18 cellular contexts compared by ENCODE assay signal in the genomic region with DNA sequence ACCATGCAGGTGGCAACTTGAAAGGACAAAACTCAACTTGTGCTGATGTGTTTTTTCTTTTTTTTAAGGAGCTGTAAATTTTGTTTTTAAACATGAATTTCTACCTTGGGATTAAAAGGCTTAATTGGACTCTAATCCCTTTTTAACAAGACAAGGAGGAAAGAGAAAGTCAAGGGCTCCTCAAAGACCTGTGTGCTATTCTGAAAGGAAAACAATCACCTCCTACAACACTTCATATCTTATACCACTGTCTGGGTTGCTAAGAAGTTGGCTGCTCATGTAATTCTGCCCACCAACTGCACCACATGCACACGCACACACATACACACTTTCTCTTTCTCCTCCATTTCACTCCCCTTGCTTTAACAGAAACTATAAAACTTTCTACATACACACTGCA.
DNase-seq lines count a peak whose midpoint lies in the region; ATAC-seq and TF ChIP-seq lines count a peak whose summit lies in the region.
"Had no signal": no experiment of that assay in that cellular context is flagged by ENCODE, and none has a peak within 500 bp of the region (broad histone marks: within the 10 kb centered on the region; RNA-seq: fewer than 3 reads in every experiment).

No MANE protein-coding gene starts in this region.

- no peaks in the 10 kb centered on the region for H3K4me1 Mint-ChIP-seq in CD4-positive, alpha-beta T cell (ENCODE audit: low read depth)
- H3K4me1 Mint-ChIP-seq: B cell; CD4-positive, CD25-positive, alpha-beta regulatory T cell; CD8-positive, alpha-beta memory T cell had no signal

- H3F3A ChIP-seq in SK-N-SH (replicated peaks; ENCODE audit: insufficient read depth): no peaks in the 10 kb centered on the region

- TF ChIP-seq CTCF in retinal pigment epithelial cell (conservative IDR thresholded peaks at IDR 0.05; ENCODE audit: low read depth, low read length) (no peak), SK-N-SH (IDR thresholded peaks at IDR 0.05) (no peak)
- no peak for TF ChIP-seq CTCF in CD4-positive, alpha-beta T cell (IDR thresholded peaks at IDR 0.05)

- H3K27me3 ChIP-seq in HAP-1 (ENCODE audit: low read depth) (peaks cover 3% of the 10 kb centered on the region; the same call in 1 of the 2 replicates), SK-N-SH (ENCODE audit: insufficient read depth) (no peaks in the 10 kb centered on the region)
- H3K27me3 ChIP-seq in CD4-positive, alpha-beta T cell (ENCODE audit: control insufficient read depth, insufficient read depth, low read length): no peaks in the 10 kb centered on the region
- H3K27me3 ChIP-seq: BLaER1 had no signal

- no peak for TF ChIP-seq EP300 in SK-N-SH (IDR thresholded peaks at IDR 0.05; ENCODE audit: borderline replicate concordance in 1 of 2, low read depth in 1 of 2, low read length in 1 of 2)

- no peaks in the 10 kb centered on the region for H4K20me1 ChIP-seq in SK-N-SH (ENCODE audit: insufficient read depth)
- H4K20me1 ChIP-seq: BLaER1 had no signal

- DNase-seq in HAP-1 (ENCODE audit: low spot score in 2 of 2) (peak; percentile 40 to 80), NCI-H524 treated with DMSO at 0.1 percent for 48 hours (lab: John Stamatoyannopoulos, UW) (peak; percentile 79), OCI-M1 (lab: John Stamatoyannopoulos, UW) (peak; percentile 31), retinal pigment epithelial cell (ENCODE audit: low read depth) (peak; percentile 63), GOT3 (lab: John Stamatoyannopoulos, UW) (no peak), SK-N-SH (no peak)
- no peak for DNase-seq in CD4-positive, alpha-beta T cell
- DNase-seq: CD4-positive, CD25-positive, alpha-beta regulatory T cell; CD8-positive, alpha-beta memory T cell; DMS 273 treated with DMSO at 0.1 percent for 48 hours; DMS79; EL; GDM1; H7 had no signal

- in situ Hi-C loops in HAP-1 (cut with MboI; ENCODE audit: low sequenced_read_pairs): no loop called here

- H3K4me1 ChIP-seq in HAP-1 (peaks cover 10% of the 10 kb centered on the region), SK-N-SH (ENCODE audit: control insufficient read depth in 1 of 2, insufficient read depth in 2 of 2, low read depth in 1 of 2, low read length in 1 of 2) (no peaks in the 10 kb centered on the region; a peak in 1 of 4 replicates)

- no peaks in the 10 kb centered on the region for H3K36me3 ChIP-seq in HAP-1 (replicated peaks)
- no peaks in the 10 kb centered on the region for H3K36me3 ChIP-seq in SK-N-SH (replicated peaks in 1 of 2; ENCODE audit: control insufficient read depth in 1 of 2, insufficient read depth in 2 of 2, low read length in 1 of 2)
- H3K36me3 ChIP-seq: BLaER1 had no signal

- peaks cover 2% of the 10 kb centered on the region for H3K9me3 Mint-ChIP-seq in CD4-positive, alpha-beta T cell

- H2AFZ ChIP-seq in SK-N-SH (ENCODE audit: low read depth): no peak overlapping the region

- H3K9ac ChIP-seq in SK-N-SH: no peak overlapping the region
- H3K9ac ChIP-seq: BLaER1 had no signal

- H3K9me3 ChIP-seq in HAP-1: no peaks in the 10 kb centered on the region
- H3K9me3 ChIP-seq in CD4-positive, alpha-beta T cell (ENCODE audit: control insufficient read depth, low read length): no peaks in the 10 kb centered on the region
- H3K9me3 ChIP-seq in SK-N-SH: no peaks in the 10 kb centered on the region; the same call in 1 of the 2 replicates
- H3K9me3 ChIP-seq: BLaER1 had no signal

- no peak for ATAC-seq in CD4-positive, alpha-beta T cell (ENCODE audit: poor library complexity)
- ATAC-seq: HCT116 had no signal

- H3K4me3 Mint-ChIP-seq in CD4-positive, alpha-beta T cell: no peak overlapping the region
- H3K4me3 Mint-ChIP-seq: B cell; CD4-positive, CD25-positive, alpha-beta regulatory T cell; CD8-positive, alpha-beta memory T cell had no signal

- POLR2A ChIA-PET in CD4-positive, alpha-beta T cell (lab: Charles Lee): no interaction called here
- POLR2A ChIA-PET in SK-N-SH (lab: Yijun Ruan, JAX): no interaction called here

- no peak overlapping the region for H3K4me2 ChIP-seq in SK-N-SH
- H3K4me2 ChIP-seq: BLaER1 had no signal

- intact Hi-C loops in CD4-positive, alpha-beta T cell (cut with DNase I, micrococcal nuclease): no loop called here

- no peaks in the 10 kb centered on the region for H3K79me2 ChIP-seq in SK-N-SH (ENCODE audit: insufficient read depth)

- H3K27ac Mint-ChIP-seq in CD4-positive, alpha-beta T cell: no peak overlapping the region
- H3K27ac Mint-ChIP-seq: B cell; CD4-positive, CD25-positive, alpha-beta regulatory T cell; CD8-positive, alpha-beta memory T cell had no signal

- no peak overlapping the region for H3K27ac ChIP-seq in CD4-positive, alpha-beta T cell (ENCODE audit: low read depth, low read length)
- H3K27ac ChIP-seq in SK-N-SH (ENCODE audit: low read depth in 2 of 2, low read length in 1 of 2): no peak overlapping the region
- H3K27ac ChIP-seq: BLaER1, C4-2B had no signal

- CTCF ChIA-PET in CD4-positive, alpha-beta T cell (lab: Charles Lee): no interaction called here
- CTCF ChIA-PET in SK-N-SH (lab: Yijun Ruan, JAX): no interaction called here

- H3K4me3 ChIP-seq in HAP-1 (no peak overlapping the region), retinal pigment epithelial cell (ENCODE audit: low read length) (no peak overlapping the region), SK-N-SH (ENCODE audit: low read depth in 2 of 2, low read length in 1 of 2) (no peak overlapping the region)
- H3K4me3 ChIP-seq: BLaER1 had no signal

- no peak for TF ChIP-seq RAD21 in SK-N-SH (IDR thresholded peaks at IDR 0.05; ENCODE audit: low read length)

- H3K9me2 ChIP-seq in SK-N-SH: no peaks in the 10 kb centered on the region

- H3K36me3 Mint-ChIP-seq in CD4-positive, alpha-beta T cell (ENCODE audit: low read depth): no peaks in the 10 kb centered on the region
- H3K36me3 Mint-ChIP-seq: CD4-positive, CD25-positive, alpha-beta regulatory T cell; CD8-positive, alpha-beta memory T cell had no signal

- peaks cover 1% of the 10 kb centered on the region for H3K27me3 Mint-ChIP-seq in CD4-positive, alpha-beta T cell
- H3K27me3 Mint-ChIP-seq: B cell; CD4-positive, CD25-positive, alpha-beta regulatory T cell had no signal

- 89% methylated on average over 1 of the region's 1 CpG for WGBS in SK-N-SH (ENCODE audit: low lambda C conversion rate)

TF ChIP-seq in SK-N-SH, 30 proteins besides CTCF, POLR2A, EP300 and RAD21 (continues in another document):
- TF ChIP-seq, protein P1, sequence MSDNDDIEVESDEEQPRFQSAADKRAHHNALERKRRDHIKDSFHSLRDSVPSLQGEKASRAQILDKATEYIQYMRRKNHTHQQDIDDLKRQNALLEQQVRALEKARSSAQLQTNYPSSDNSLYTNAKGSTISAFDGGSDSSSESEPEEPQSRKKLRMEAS (IDR thresholded peaks at IDR 0.05; ENCODE audit: low read depth): no peak
- TF ChIP-seq NRF1 (IDR thresholded peaks at IDR 0.05; ENCODE audit: low read depth, low read length) (no peak), JUND (IDR thresholded peaks at IDR 0.05) (no peak), GABPA (IDR thresholded peaks at IDR 0.05; ENCODE audit: low read depth) (no peak), EZH2phosphoT487 (IDR thresholded peaks at IDR 0.05; ENCODE audit: borderline replicate concordance, low read depth) (no peak), RXRA (IDR thresholded peaks at IDR 0.05; ENCODE audit: borderline replicate concordance, low read depth) (no peak), SMC3 (IDR thresholded peaks at IDR 0.05; ENCODE audit: low read depth, low read length) (no peak), CHD2 (IDR thresholded peaks at IDR 0.05; ENCODE audit: low read length, partially characterized antibody) (no peak), FOXM1 (IDR thresholded peaks at IDR 0.05; ENCODE audit: low read depth) (no peak), TAF1 (IDR thresholded peaks at IDR 0.05; ENCODE audit: borderline replicate concordance, low read depth, low read length) (no peak), SIN3A (IDR thresholded peaks at IDR 0.05; ENCODE audit: borderline replicate concordance, low read depth, low read length) (no peak), RCOR1 (IDR thresholded peaks at IDR 0.05; ENCODE audit: low read length) (no peak)
- TF ChIP-seq, protein P2, sequence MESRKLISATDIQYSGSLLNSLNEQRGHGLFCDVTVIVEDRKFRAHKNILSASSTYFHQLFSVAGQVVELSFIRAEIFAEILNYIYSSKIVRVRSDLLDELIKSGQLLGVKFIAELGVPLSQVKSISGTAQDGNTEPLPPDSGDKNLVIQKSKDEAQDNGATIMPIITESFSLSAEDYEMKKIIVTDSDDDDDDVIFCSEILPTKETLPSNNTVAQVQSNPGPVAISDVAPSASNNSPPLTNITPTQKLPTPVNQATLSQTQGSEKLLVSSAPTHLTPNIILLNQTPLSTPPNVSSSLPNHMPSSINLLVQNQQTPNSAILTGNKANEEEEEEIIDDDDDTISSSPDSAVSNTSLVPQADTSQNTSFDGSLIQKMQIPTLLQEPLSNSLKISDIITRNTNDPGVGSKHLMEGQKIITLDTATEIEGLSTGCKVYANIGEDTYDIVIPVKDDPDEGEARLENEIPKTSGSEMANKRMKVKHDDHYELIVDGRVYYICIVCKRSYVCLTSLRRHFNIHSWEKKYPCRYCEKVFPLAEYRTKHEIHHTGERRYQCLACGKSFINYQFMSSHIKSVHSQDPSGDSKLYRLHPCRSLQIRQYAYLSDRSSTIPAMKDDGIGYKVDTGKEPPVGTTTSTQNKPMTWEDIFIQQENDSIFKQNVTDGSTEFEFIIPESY (IDR thresholded peaks at IDR 0.05; ENCODE audit: borderline replicate concordance, low read depth): no peak

Comparison
In these comparisons a context has a peak if more than half of its experiments do, and no peak if none do; other contexts are left out.
1. DNase-seq: peak in HAP-1 (2 of 2), NCI-H524 treated with DMSO at 0.1 percent for 48 hours (single experiment), OCI-M1 (single experiment) and retinal pigment epithelial cell (single experiment); none in GOT3 (single experiment), CD4-positive, alpha-beta T cell (0 of 10) and SK-N-SH (single experiment).